In genomic region chr2:65204461-65205230, GRCh38 we compare ENCODE assay signal across 15 cellular contexts. TPM values are rescaled to one million over a fixed set of nuclear protein-coding genes. Genes with fewer than 3 reads are reported as not detected.
DNase-seq lines count a peak whose midpoint lies in the region; ATAC-seq, FAIRE-seq and TF ChIP-seq lines count a peak whose summit lies in the region.
"Had no signal": no experiment of that assay in that cellular context is flagged by ENCODE, and none has a peak within 500 bp of the region (broad histone marks: within the 10 kb centered on the region; RNA-seq: fewer than 3 reads in every experiment).

No MANE protein-coding gene starts in this region.

- H3K36me3 Mint-ChIP-seq in activated T-cell treated with anti-CD3 and anti-CD28 coated beads, Interleukin-2, amount 50 U/mL, for 4 hours (ENCODE audit: insufficient read depth): peaks cover 3% of the 10 kb centered on the region

- peak overlapping the region; percentile 35; the same call in 1 of the 2 replicates for H3K4me3 ChIP-seq in AG04450 (ENCODE audit: low read depth, low read length)
- peak overlapping the region; percentile 44 for H3K4me3 ChIP-seq in fibroblast of the aortic adventitia (ENCODE audit: low read depth, low read length)
- H3K4me3 ChIP-seq: tibial nerve had no signal

- peaks cover 4% of the 10 kb centered on the region for H3K27me3 ChIP-seq in AG04450 (ENCODE audit: control insufficient read depth, insufficient read depth, low read length)
- H3K27me3 ChIP-seq: tibial nerve had no signal

- POLR2A ChIA-PET in AG04450 (lab: Yijun Ruan, JAX): no interaction called here

- H3K4me3 Mint-ChIP-seq in activated T-cell treated with anti-CD3 and anti-CD28 coated beads, Interleukin-2, amount 50 U/mL, for 4 hours: no peak overlapping the region
- H3K4me3 Mint-ChIP-seq: activated T-cell treated with anti-CD3 and anti-CD28 coated beads, Interleukin-2, amount 50 U/mL, for 72 hours had no signal

- CTCF ChIA-PET in AG04450 (lab: Charles Lee): interaction anchor here (0.5 kb wide), 1 partner anchor 129 kb away, joined by 4 read pairs; no protein-coding TSS in a partner anchor

- FAIRE-seq in urothelium cell line (lab: Jason Lieb, UNC): no peak

- TF ChIP-seq CTCF in AG04450 (IDR thresholded peaks at IDR 0.05; ENCODE audit: low read depth, low read length) (no peak), fibroblast of the aortic adventitia (IDR thresholded peaks at IDR 0.05; ENCODE audit: insufficient read depth, low read length) (no peak)

- ATAC-seq in activated T-cell treated with anti-CD3 and anti-CD28 coated beads, Interleukin-2, amount 50 U/mL, for 4 hours: no peak
- no peak for ATAC-seq in GM19324 (IDR thresholded peaks at IDR 0.05; ENCODE audit: low FRiP score, unreplicated experiment)
- ATAC-seq: activated T-cell treated with anti-CD3 and anti-CD28 coated beads, Interleukin-2, amount 50 U/mL, for 72 hours; HCT116 had no signal

- H3K4me1 Mint-ChIP-seq in activated T-cell treated with anti-CD3 and anti-CD28 coated beads, Interleukin-2, amount 50 U/mL, for 4 hours (ENCODE audit: low read depth): no peaks in the 10 kb centered on the region

- H3K27ac ChIP-seq in AG04450 (ENCODE audit: low read depth, low read length): no peak overlapping the region
- H3K27ac ChIP-seq: tibial nerve had no signal

- H3K9me3 Mint-ChIP-seq in activated T-cell treated with anti-CD3 and anti-CD28 coated beads, Interleukin-2, amount 50 U/mL, for 4 hours: no peaks in the 10 kb centered on the region
- H3K9me3 Mint-ChIP-seq: activated T-cell treated with anti-CD3 and anti-CD28 coated beads, Interleukin-2, amount 50 U/mL, for 72 hours had no signal

- H3K27me3 Mint-ChIP-seq in activated T-cell treated with anti-CD3 and anti-CD28 coated beads, Interleukin-2, amount 50 U/mL, for 4 hours (ENCODE audit: low read depth): no peaks in the 10 kb centered on the region

- no peak for DNase-seq in AG04450 (ENCODE audit: low read depth, low spot score)
- DNase-seq in ELR (ENCODE audit: low read depth): peak; percentile 9
- DNase-seq in RPMI8226: peak; percentile 24
- no peak for DNase-seq in fibroblast of the aortic adventitia (ENCODE audit: low read depth)
- no peak for DNase-seq in activated CD4-positive, CD25-positive, alpha-beta regulatory T cell treated with anti-CD3 and anti-CD28 coated beads, Interleukin-2, amount 50 U/mL, for 72 hours
- no peak for DNase-seq in activated T-cell treated with anti-CD3 and anti-CD28 coated beads, Interleukin-2, amount 50 U/mL, for 4 hours
- no peak for DNase-seq in urothelium cell line (ENCODE audit: low spot score)
- DNase-seq: effector CD4-positive, alpha-beta T cell; NCI-H2029; occipital lobe; stimulated activated CD4-positive, alpha-beta T cell treated with anti-CD3 and anti-CD28 coated beads, Interleukin-4, amount 100 ng/mL, for 4 hours had no signal

- peaks cover 2% of the 10 kb centered on the region; the same call in 1 of the 2 replicates for H3K9me3 ChIP-seq in AG04450 (ENCODE audit: control insufficient read depth, insufficient read depth, low read length)
- H3K9me3 ChIP-seq: tibial nerve had no signal

RNA-seq across cellular contexts. Expression of gene ACTR2, which starts 23.0 kb away (rescaled TPM):
- polyA plus RNA-seq in AG04450 (2011; rRNA removed): 199 and 240 TPM in 2 replicates
- polyA minus RNA-seq in AG04450 (2011; rRNA and poly(A)+ RNA removed): 88.6 and 192 TPM in 2 replicates
- 97.1 and 127 TPM in 2 replicates for total RNA-seq in fibroblast of the aortic adventitia (ENCODE audit: low replicate concordance)
- 100 to 1,000 TPM; 238 to 263 (median 250) TPM for total RNA-seq in activated T-cell treated with anti-CD3 and anti-CD28 coated beads, Interleukin-2, amount 50 U/mL, for 4 hours

Comparison
In these comparisons a context has a peak if more than half of its experiments do, and no peak if none do; other contexts are left out.
1. DNase-seq: peak in ELR (single experiment) and RPMI8226 (single experiment); none in AG04450 (single experiment), fibroblast of the aortic adventitia (single experiment), activated CD4-positive, CD25-positive, alpha-beta regulatory T cell treated with anti-CD3 and anti-CD28 coated beads, Interleukin-2, amount 50 U/mL, for 72 hours (single experiment), activated T-cell treated with anti-CD3 and anti-CD28 coated beads, Interleukin-2, amount 50 U/mL, for 4 hours (single experiment) and urothelium cell line (single experiment).